8 cellular contexts compared by ENCODE assay signal in genomic region chr21:7744406-7745099, GRCh38.
DNase-seq lines count a peak whose midpoint lies in the region; ATAC-seq and TF ChIP-seq lines count a peak whose summit lies in the region.
"Not testable (repeated sequence)": the region's sequence is repeated elsewhere in the genome, so short reads cannot be mapped to it uniquely, and the experiment has no call there.

No MANE protein-coding gene starts in this region.

- not testable (repeated sequence) for DNase-seq in heart right ventricle, gastrocnemius medialis

- H3K27ac ChIP-seq in heart right ventricle, gastrocnemius medialis: not testable (repeated sequence)

- TF ChIP-seq CTCF in heart right ventricle (IDR thresholded peaks at IDR 0.05); gastrocnemius medialis (IDR thresholded peaks at IDR 0.05 in 4 of 5, conservative IDR thresholded peaks at IDR 0.05 in 1 of 5): not testable (repeated sequence)

- H3K4me3 ChIP-seq in heart right ventricle, gastrocnemius medialis: not testable (repeated sequence)

- peak; percentile 79 for ATAC-seq in GM18499 (IDR thresholded peaks at IDR 0.05; ENCODE audit: insufficient read depth, unreplicated experiment)
- ATAC-seq in GM19351 (IDR thresholded peaks at IDR 0.05; ENCODE audit: unreplicated experiment), result peak; percentile 92
- ATAC-seq in GM21717 (IDR thresholded peaks at IDR 0.05; ENCODE audit: unreplicated experiment), result peak; percentile 97
- peak; percentile 91 for ATAC-seq in HG02943 (IDR thresholded peaks at IDR 0.05; ENCODE audit: low read depth, unreplicated experiment)
- ATAC-seq in HG03378 (IDR thresholded peaks at IDR 0.05; ENCODE audit: unreplicated experiment), result peak; percentile 87
- peak; percentile 99 for ATAC-seq in activated CD4-positive, CD25-positive, alpha-beta regulatory T cell treated with anti-CD3 and anti-CD28 coated beads, Interleukin-2, amount 50 U/mL, for 24 hours
- ATAC-seq in heart right ventricle, result peak; percentile 98 to 100 (median 99)
- peak; percentile 96 for ATAC-seq in gastrocnemius medialis

- in situ Hi-C loops in gastrocnemius medialis (cut with MboI; ENCODE audit: low sequenced_read_pairs in 4 of 4), result not testable (repeated sequence)

- not testable (repeated sequence) for H3K36me3 ChIP-seq in heart right ventricle, gastrocnemius medialis

- not testable (repeated sequence) for H3K4me1 ChIP-seq in heart right ventricle, gastrocnemius medialis

- intact Hi-C loops in heart right ventricle (cut with DNase I); gastrocnemius medialis (cut with DNase I; ENCODE audit: low total_unique reads): not testable (repeated sequence)

- H3K9me3 ChIP-seq in heart right ventricle, gastrocnemius medialis: not testable (repeated sequence)

- H3K27me3 ChIP-seq in heart right ventricle, gastrocnemius medialis: not testable (repeated sequence)

- WGBS in heart right ventricle, 2 donors, result no CpG with 5 or more reads among the region's 49 CpGs

- TF ChIP-seq POLR2A in gastrocnemius medialis (IDR thresholded peaks at IDR 0.05), result not testable (repeated sequence)
